In the genomic region with DNA sequence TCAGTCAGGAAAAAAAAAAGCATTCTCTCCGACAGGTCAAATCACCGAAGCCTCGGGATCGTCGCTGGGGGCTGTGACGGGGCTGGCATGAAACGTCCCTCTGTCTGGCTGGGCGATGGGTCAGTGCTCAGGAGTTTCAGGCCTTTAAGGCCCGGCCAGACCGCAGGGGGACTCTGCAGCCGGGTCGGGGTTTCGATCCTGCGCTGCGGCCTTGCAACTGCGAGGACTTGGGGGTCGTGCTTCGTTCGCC, we compare ENCODE assay signal across 1 cellular context.
A peak's percentile ranks its signal among the peaks of the same experiment; 100 is the strongest.
TF ChIP-seq lines count a peak whose summit lies in the region.

No MANE protein-coding gene starts in this region.

TF ChIP-seq in HepG2, 621 proteins besides CTCF, POLR2A, EP300 and RAD21 (continued from another document and continues in another):
- TF ChIP-seq THAP9 (CRISPR knock-in tag; IDR thresholded peaks at IDR 0.05; ENCODE audit: borderline replicate concordance) (0 out of 2 replicates have a peak, but pooled peaks have one; percentile 28), ZFP36L1 (CRISPR knock-in tag; IDR thresholded peaks at IDR 0.05) (0 out of 2 replicates have a peak, but pooled peaks have one; percentile 38), NR1H2 (CRISPR knock-in tag; IDR thresholded peaks at IDR 0.05; ENCODE audit: borderline replicate concordance, low read depth) (no peak), RERE (CRISPR knock-in tag; IDR thresholded peaks at IDR 0.05; ENCODE audit: low read depth) (no peak), ZNF883 (CRISPR knock-in tag; IDR thresholded peaks at IDR 0.05; ENCODE audit: not compliant biosample characterization) (peak; percentile 5), MXI1 (IDR thresholded peaks at IDR 0.05; ENCODE audit: borderline replicate concordance, low read depth, low read length) (no peak), PRDM4 (CRISPR knock-in tag; IDR thresholded peaks at IDR 0.05; ENCODE audit: borderline replicate concordance) (no peak), ZNF780A (CRISPR knock-in tag; IDR thresholded peaks at IDR 0.05) (no peak), NFAT5 (CRISPR knock-in tag; IDR thresholded peaks at IDR 0.05) (peak; percentile 79; the same call in 1 of the 2 replicates), ZNF572 (CRISPR knock-in tag; IDR thresholded peaks at IDR 0.05) (0 out of 2 replicates have a peak, but pooled peaks have one; percentile 50), ZFX (CRISPR knock-in tag; IDR thresholded peaks at IDR 0.05; ENCODE audit: low read depth) (peak; percentile 57), ASH2L (IDR thresholded peaks at IDR 0.05; ENCODE audit: insufficient read length, low read depth, low read length) (no peak), ZBTB20 (CRISPR knock-in tag; IDR thresholded peaks at IDR 0.05; ENCODE audit: borderline replicate concordance, low read depth) (no peak), ATRX (CRISPR knock-in tag; IDR thresholded peaks at IDR 0.05; ENCODE audit: borderline replicate concordance) (no peak), SIN3A (IDR thresholded peaks at IDR 0.05; ENCODE audit: borderline replicate concordance, low read depth, low read length) (no peak), ZNF235 (CRISPR knock-in tag; IDR thresholded peaks at IDR 0.05; ENCODE audit: borderline replicate concordance) (peak; percentile 34; the same call in 1 of the 2 replicates), ZNF138 (CRISPR knock-in tag; IDR thresholded peaks at IDR 0.05; ENCODE audit: low read depth) (no peak), ZNF607 (CRISPR knock-in tag; IDR thresholded peaks at IDR 0.05; ENCODE audit: borderline replicate concordance) (0 out of 2 replicates have a peak, but pooled peaks have one; percentile 70), BCL3 (CRISPR knock-in tag; IDR thresholded peaks at IDR 0.05) (no peak), SMC3 (IDR thresholded peaks at IDR 0.05; ENCODE audit: low read length) (no peak), CCDC6 (CRISPR knock-in tag; IDR thresholded peaks at IDR 0.05) (0 out of 2 replicates have a peak, but pooled peaks have one; percentile 37)
- TF ChIP-seq, protein P1, sequence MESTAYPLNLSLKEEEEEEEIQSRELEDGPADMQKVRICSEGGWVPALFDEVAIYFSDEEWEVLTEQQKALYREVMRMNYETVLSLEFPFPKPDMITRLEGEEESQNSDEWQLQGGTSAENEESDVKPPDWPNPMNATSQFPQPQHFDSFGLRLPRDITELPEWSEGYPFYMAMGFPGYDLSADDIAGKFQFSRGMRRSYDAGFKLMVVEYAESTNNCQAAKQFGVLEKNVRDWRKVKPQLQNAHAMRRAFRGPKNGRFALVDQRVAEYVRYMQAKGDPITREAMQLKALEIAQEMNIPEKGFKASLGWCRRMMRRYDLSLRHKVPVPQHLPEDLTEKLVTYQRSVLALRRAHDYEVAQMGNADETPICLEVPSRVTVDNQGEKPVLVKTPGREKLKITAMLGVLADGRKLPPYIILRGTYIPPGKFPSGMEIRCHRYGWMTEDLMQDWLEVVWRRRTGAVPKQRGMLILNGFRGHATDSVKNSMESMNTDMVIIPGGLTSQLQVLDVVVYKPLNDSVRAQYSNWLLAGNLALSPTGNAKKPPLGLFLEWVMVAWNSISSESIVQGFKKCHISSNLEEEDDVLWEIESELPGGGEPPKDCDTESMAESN (CRISPR knock-in tag; conservative IDR thresholded peaks at IDR 0.05), result peak; percentile 32; the same call in 1 of the 2 replicates
- TF ChIP-seq, protein P2, sequence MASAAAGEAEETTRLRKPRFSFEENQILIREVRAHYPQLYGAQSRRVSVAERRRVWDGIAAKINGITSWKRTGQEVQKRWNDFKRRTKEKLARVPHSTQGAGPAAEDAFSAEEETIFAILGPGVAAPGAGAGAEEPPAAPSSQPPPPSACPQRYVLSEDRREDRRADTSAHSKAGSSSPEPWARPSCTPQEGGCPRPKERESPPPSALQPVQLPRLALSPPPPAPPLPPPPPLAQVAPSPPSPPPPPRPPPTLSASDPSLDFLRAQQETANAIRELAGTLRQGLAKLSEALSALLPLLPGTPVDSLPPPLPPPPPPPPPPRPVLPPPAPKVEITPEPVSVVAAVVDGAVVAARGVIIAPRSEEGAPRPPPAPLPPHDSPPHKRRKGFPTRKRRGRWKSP (CRISPR knock-in tag; IDR thresholded peaks at IDR 0.05), result peak; percentile 35; the same call in 1 of the 2 replicates
